Comparison of ENCODE assay signal across 37 cellular contexts in the genomic region with DNA sequence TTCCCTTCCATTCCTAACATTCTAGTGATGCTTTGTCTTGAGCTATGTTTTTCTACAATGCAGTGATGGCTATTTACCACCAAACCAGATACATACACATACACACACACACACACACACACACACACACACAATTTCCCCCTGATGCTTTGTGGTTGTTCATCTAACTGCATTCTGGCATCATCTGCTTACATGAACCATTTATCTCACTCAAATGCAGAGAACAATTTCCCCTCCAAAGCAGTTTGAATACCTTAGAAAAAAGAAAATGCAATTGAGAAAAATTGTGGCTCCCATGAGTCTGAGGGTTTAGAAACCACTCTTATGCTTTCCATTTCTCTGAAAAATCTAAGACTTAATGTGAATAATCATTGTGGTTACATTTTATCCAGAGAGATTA.
"Had no signal": no experiment of that assay in that cellular context is flagged by ENCODE, and none has a peak within 500 bp of the region (broad histone marks: within the 10 kb centered on the region; RNA-seq: fewer than 3 reads in every experiment).

No MANE protein-coding gene starts in this region.

- H3K4me3 ChIP-seq: adrenal gland, ascending aorta, body of pancreas, breast epithelium had no signal

- H3K4me1 ChIP-seq: adrenal gland, ascending aorta, body of pancreas, breast epithelium had no signal

- H3K36me3 Mint-ChIP-seq: activated CD4-positive, alpha-beta memory T cell treated with anti-CD3 and anti-CD28 coated beads for 36 hours; activated naive CD4-positive, alpha-beta T cell treated with anti-CD3 and anti-CD28 coated beads, Interleukin-2, amount 50 U/mL, for 72 hours; activated naive CD8-positive, alpha-beta T cell treated with anti-CD3 and anti-CD28 coated beads for 36 hours had no signal

- H3K27ac ChIP-seq: adrenal gland, ascending aorta, body of pancreas, brain microvascular endothelial cell, breast epithelium, VCaP had no signal

- H3K9me3 ChIP-seq: adrenal gland, ascending aorta, body of pancreas, breast epithelium had no signal

- H3K36me3 ChIP-seq: adrenal gland, ascending aorta, brain microvascular endothelial cell, breast epithelium had no signal

- H3K27me3 ChIP-seq: adrenal gland, ascending aorta, body of pancreas, brain microvascular endothelial cell, breast epithelium had no signal

- H3K4me3 Mint-ChIP-seq: activated B cell treated with CpG ODN at 0.5 μM for 24 hours; activated CD4-positive, alpha-beta memory T cell treated with anti-CD3 and anti-CD28 coated beads for 36 hours; activated CD4-positive, alpha-beta T cell treated with anti-CD3 and anti-CD28 coated beads, Interleukin-2, amount 10 ng/mL, durations not matched to agents 24 days and 14 days; activated CD8-positive, alpha-beta T cell treated with anti-CD3 and anti-CD28 coated beads for 36 hours; activated naive CD4-positive, alpha-beta T cell treated with anti-CD3 and anti-CD28 coated beads for 36 hours; activated naive CD8-positive, alpha-beta T cell treated with anti-CD3 and anti-CD28 coated beads for 36 hours; activated T-cell treated with anti-CD3 and anti-CD28 coated beads, Interleukin-2, amount 50 U/mL, for 4 hours; activated T-cell treated with anti-CD3 and anti-CD28 coated beads, Interleukin-2, amount 50 U/mL, for 72 hours; activated T-helper 1 cell treated with anti-CD3 and anti-CD28 coated beads, Interleukin-12 subunit alpha, Interleukin-12 subunit beta, Interleukin-2, Interleukin-4 antibody, amounts not matched to agents 30 ng/mL and 10 ng/mL and 1 ng/mL, durations not matched to agents 14 hours and 24 hours and 36 hours; activated T-helper 17 cell treated with anti-CD3 and anti-CD28 coated beads, Interleukin-2, amount 50 U/mL, for 72 hours; T-helper 1 cell treated with Interleukin-12 subunit alpha and Interleukin-12 subunit beta and Interleukin-4 antibody, amounts not matched to agents 30 μg/mL and 1 μg/mL, for 36 hours; T-helper 2 cell treated with Interferon-gamma antibody and Interleukin-4, amounts not matched to agents 5 μg/mL and 100 μg/mL, for 36 hours had no signal

- FAIRE-seq: TTC549 had no signal

- H3K27me3 Mint-ChIP-seq: activated B cell treated with CpG ODN at 0.5 μM for 24 hours; activated CD4-positive, alpha-beta memory T cell treated with anti-CD3 and anti-CD28 coated beads for 36 hours; activated CD4-positive, alpha-beta T cell treated with anti-CD3 and anti-CD28 coated beads, Interleukin-2, amount 10 ng/mL, durations not matched to agents 24 days and 14 days; activated CD8-positive, alpha-beta T cell treated with anti-CD3 and anti-CD28 coated beads for 36 hours; activated naive CD8-positive, alpha-beta T cell treated with anti-CD3 and anti-CD28 coated beads for 36 hours; activated T-helper 17 cell treated with anti-CD3 and anti-CD28 coated beads, Interleukin-2, amount 50 U/mL, for 72 hours had no signal

- H3K4me1 Mint-ChIP-seq: activated B cell treated with CpG ODN at 0.5 μM for 24 hours; activated CD4-positive, alpha-beta T cell treated with anti-CD3 and anti-CD28 coated beads, Interleukin-2, amount 10 ng/mL, durations not matched to agents 24 days and 14 days; activated naive CD8-positive, alpha-beta T cell treated with anti-CD3 and anti-CD28 coated beads for 36 hours; activated T-helper 17 cell treated with anti-CD3 and anti-CD28 coated beads, Interleukin-2, amount 50 U/mL, for 72 hours had no signal

- H3K27ac Mint-ChIP-seq: activated B cell treated with CpG ODN at 0.5 μM for 24 hours; activated CD4-positive, alpha-beta memory T cell treated with anti-CD3 and anti-CD28 coated beads for 36 hours; activated CD4-positive, alpha-beta T cell treated with anti-CD3 and anti-CD28 coated beads, Interleukin-2, amount 10 ng/mL, durations not matched to agents 24 days and 14 days; activated CD8-positive, alpha-beta T cell treated with anti-CD3 and anti-CD28 coated beads for 36 hours; activated naive CD4-positive, alpha-beta T cell treated with anti-CD3 and anti-CD28 coated beads for 36 hours; activated naive CD4-positive, alpha-beta T cell treated with anti-CD3 and anti-CD28 coated beads, Interleukin-2, amount 50 U/mL, for 72 hours; activated naive CD8-positive, alpha-beta T cell treated with anti-CD3 and anti-CD28 coated beads for 36 hours; activated T-cell treated with anti-CD3 and anti-CD28 coated beads, Interleukin-2, amount 50 U/mL, for 72 hours; activated T-helper 1 cell treated with anti-CD3 and anti-CD28 coated beads, Interleukin-12 subunit alpha, Interleukin-12 subunit beta, Interleukin-2, Interleukin-4 antibody, amounts not matched to agents 30 ng/mL and 10 ng/mL and 1 ng/mL, durations not matched to agents 14 hours and 24 hours and 36 hours; activated T-helper 17 cell treated with anti-CD3 and anti-CD28 coated beads, Interleukin-2, amount 50 U/mL, for 72 hours; T-helper 1 cell treated with Interleukin-12 subunit alpha and Interleukin-12 subunit beta and Interleukin-4 antibody, amounts not matched to agents 30 μg/mL and 1 μg/mL, for 36 hours; T-helper 2 cell treated with Interferon-gamma antibody and Interleukin-4, amounts not matched to agents 5 μg/mL and 100 μg/mL, for 36 hours had no signal

- DNase-seq: activated B cell treated with CpG ODN at 0.5 μM for 24 hours; activated CD4-positive, alpha-beta memory T cell treated with anti-CD3 and anti-CD28 coated beads for 36 hours; activated CD4-positive, alpha-beta T cell treated with anti-CD3 and anti-CD28 coated beads for 4 hours; activated CD4-positive, alpha-beta T cell treated with anti-CD3 and anti-CD28 coated beads, Interleukin-2, amount 10 ng/mL, durations not matched to agents 24 days and 14 days; activated CD4-positive, alpha-beta T cell treated with anti-CD3 and anti-CD28 coated beads, Interleukin-2, amount 50 U/mL, for 1 hour; activated CD4-positive, alpha-beta T cell treated with anti-CD3 and anti-CD28 coated beads, Interleukin-2, amount 50 U/mL, for 4 hours; activated CD4-positive, CD25-positive, alpha-beta regulatory T cell treated with anti-CD3 and anti-CD28 coated beads, Interleukin-2, amount 50 U/mL, for 72 hours; activated CD8-positive, alpha-beta memory T cell treated with anti-CD3 and anti-CD28 coated beads, Interleukin-2, amount 50 U/mL, for 4 hours; activated CD8-positive, alpha-beta T cell treated with anti-CD3 and anti-CD28 coated beads for 36 hours; activated effector memory CD4-positive, alpha-beta T cell treated with anti-CD3 and anti-CD28 coated beads, Interleukin-2, amount 50 U/mL, for 16 hours; activated gamma-delta T cell treated with Interleukin-2 at 50 U/mL for 16 hours; activated naive CD4-positive, alpha-beta T cell; activated naive CD4-positive, alpha-beta T cell treated with anti-CD3 and anti-CD28 coated beads for 36 hours; activated naive CD4-positive, alpha-beta T cell treated with anti-CD3 and anti-CD28 coated beads, Interleukin-2, amount 50 U/mL, for 16 hours; activated naive CD8-positive, alpha-beta T cell treated with anti-CD3 and anti-CD28 coated beads for 36 hours; activated T-cell treated with anti-CD3 and anti-CD28 coated beads for 4 hours; activated T-cell treated with anti-CD3 and anti-CD28 coated beads, Interleukin-2, amount 50 U/mL, for 1 hour; activated T-cell treated with anti-CD3 and anti-CD28 coated beads, Interleukin-2, amount 50 U/mL, for 4 hours; activated T-cell treated with anti-CD3 and anti-CD28 coated beads, Interleukin-2, amount 50 U/mL, for 72 hours; adrenal gland; amygdala; anterior cingulate cortex; body of pancreas; brain microvascular endothelial cell; central memory CD4-positive, alpha-beta T cell; T-helper 1 cell; T-helper 2 cell; T-helper 9 cell had no signal

- H3K9me3 Mint-ChIP-seq: activated CD4-positive, alpha-beta T cell treated with anti-CD3 and anti-CD28 coated beads, Interleukin-2, amount 10 ng/mL, durations not matched to agents 24 days and 14 days; activated naive CD8-positive, alpha-beta T cell treated with anti-CD3 and anti-CD28 coated beads for 36 hours; T-helper 1 cell treated with Interleukin-12 subunit alpha and Interleukin-12 subunit beta and Interleukin-4 antibody, amounts not matched to agents 30 μg/mL and 1 μg/mL, for 36 hours had no signal
